ENCODE assay signal across 22 cellular contexts in the genomic region with DNA sequence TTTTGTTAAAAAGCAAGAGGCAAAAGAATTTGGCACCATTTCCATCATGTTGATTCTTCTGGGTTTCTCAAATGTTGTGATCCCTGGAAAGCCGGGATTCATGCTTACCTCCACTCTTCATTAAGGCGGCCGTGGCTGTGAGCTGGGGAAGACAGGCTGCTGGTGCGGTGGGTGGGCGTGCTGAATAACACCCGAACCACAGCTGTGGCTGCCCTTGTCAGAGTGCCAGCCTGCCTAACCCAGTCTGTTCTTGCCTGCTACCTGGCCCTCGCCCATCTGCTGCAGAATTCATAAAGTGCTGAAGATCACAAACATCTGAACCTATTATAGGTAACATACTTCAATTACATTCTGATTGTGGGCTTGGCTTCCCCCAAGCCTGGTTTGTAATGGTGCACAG.
DNase-seq lines count a peak whose midpoint lies in the region; ATAC-seq, FAIRE-seq and TF ChIP-seq lines count a peak whose summit lies in the region.
"Had no signal": no experiment of that assay in that cellular context is flagged by ENCODE, and none has a peak within 500 bp of the region (broad histone marks: within the 10 kb centered on the region; RNA-seq: fewer than 3 reads in every experiment).

No MANE protein-coding gene starts in this region.

- H3K4me3 ChIP-seq in OCI-LY3 (ENCODE audit: low read length): no peak overlapping the region
- no peak overlapping the region for H3K4me3 ChIP-seq in tibial nerve
- H3K4me3 ChIP-seq: prostate gland, thoracic aorta had no signal

- TF ChIP-seq EP300 in tibial nerve (IDR thresholded peaks at IDR 0.05): no peak

- H2AFZ ChIP-seq in OCI-LY3 (ENCODE audit: low read depth, low read length): peak overlapping the region; percentile 97; the same call in 1 of the 2 replicates

- H3K9me3 ChIP-seq in OCI-LY3 (ENCODE audit: insufficient read depth, low read length) (no peaks in the 10 kb centered on the region), tibial nerve (no peaks in the 10 kb centered on the region)
- H3K9me3 ChIP-seq: prostate gland, spleen, thoracic aorta had no signal

- H3K27me3 ChIP-seq in OCI-LY3 (ENCODE audit: low read depth, low read length) (no peaks in the 10 kb centered on the region), tibial nerve (no peaks in the 10 kb centered on the region)
- H3K27me3 ChIP-seq: spleen had no signal

- H3K4me2 ChIP-seq in OCI-LY3 (ENCODE audit: low read length): no peak overlapping the region

- H3K27ac Mint-ChIP-seq in activated T-cell treated with anti-CD3 and anti-CD28 coated beads, Interleukin-2, amount 50 U/mL, for 72 hours: peak overlapping the region; percentile 71
- H3K27ac Mint-ChIP-seq in natural killer cell treated with Interleukin-12 subunit alpha and Interleukin-12 subunit beta and Interleukin-15 and Interleukin-18, amount 100 ng/mL, for 72 hours: peak overlapping the region; percentile 34 to 86
- H3K27ac Mint-ChIP-seq: activated naive CD8-positive, alpha-beta T cell; CD14-positive monocyte had no signal

- no peak for DNase-seq in activated T-cell treated with anti-CD3 and anti-CD28 coated beads, Interleukin-2, amount 50 U/mL, for 72 hours
- no peak for DNase-seq in activated T-cell treated with anti-CD3 and anti-CD28 coated beads for 4 hours
- DNase-seq in natural killer cell treated with Interleukin-12 subunit alpha and Interleukin-12 subunit beta and Interleukin-15 and Interleukin-18, amount 100 ng/mL, for 72 hours (ENCODE audit: low spot score): no peak
- DNase-seq in tibial nerve (ENCODE audit: low spot score in 2 of 2): no peak
- no peak for DNase-seq in DMS153 (lab: John Stamatoyannopoulos, UW)
- no peak for DNase-seq in GM12891 (ENCODE audit: insufficient read length, low spot score)
- DNase-seq: activated CD4-positive, alpha-beta T cell treated with anti-CD3 and anti-CD28 coated beads, Interleukin-2, amount 50 U/mL, for 4 hours; activated T-cell treated with anti-CD3 and anti-CD28 coated beads, Interleukin-2, amount 50 U/mL, for 24 hours; brain microvascular endothelial cell; cortex of kidney; hippocampal formation; NCI-H1092; spleen had no signal

- H3K9ac ChIP-seq in OCI-LY3 (ENCODE audit: low read length): no peak overlapping the region

- TF ChIP-seq POLR2A in tibial nerve (IDR thresholded peaks at IDR 0.05) (no peak), GM12891 (IDR thresholded peaks at IDR 0.05; ENCODE audit: low read depth, low read length) (no peak)

- TF ChIP-seq CTCF in OCI-LY3 (IDR thresholded peaks at IDR 0.05; ENCODE audit: low read depth, low read length) (no peak), tibial nerve (IDR thresholded peaks at IDR 0.05) (no peak)

- H3K36me3 ChIP-seq in OCI-LY3 (replicated peaks; ENCODE audit: low read depth, low read length): no peaks in the 10 kb centered on the region
- no peaks in the 10 kb centered on the region for H3K36me3 ChIP-seq in tibial nerve
- H3K36me3 ChIP-seq: brain microvascular endothelial cell, prostate gland, spleen, thoracic aorta had no signal

- H3K27me3 Mint-ChIP-seq in activated T-cell treated with anti-CD3 and anti-CD28 coated beads, Interleukin-2, amount 50 U/mL, for 72 hours (ENCODE audit: low read depth): peaks cover 6% of the 10 kb centered on the region
- H3K27me3 Mint-ChIP-seq in natural killer cell treated with Interleukin-12 subunit alpha and Interleukin-12 subunit beta and Interleukin-15 and Interleukin-18, amount 100 ng/mL, for 72 hours: peaks cover 6 to 7% of the 10 kb centered on the region in 2 donors

- H3K79me2 ChIP-seq in OCI-LY3 (ENCODE audit: low read length): no peaks in the 10 kb centered on the region

- H3K4me3 Mint-ChIP-seq in activated T-cell treated with anti-CD3 and anti-CD28 coated beads, Interleukin-2, amount 50 U/mL, for 72 hours: peak overlapping the region in 1 of 2 donors; percentile 73
- H3K4me3 Mint-ChIP-seq in natural killer cell treated with Interleukin-12 subunit alpha and Interleukin-12 subunit beta and Interleukin-15 and Interleukin-18, amount 100 ng/mL, for 72 hours: peak overlapping the region; percentile 78

- no peaks in the 10 kb centered on the region for H4K20me1 ChIP-seq in OCI-LY3 (ENCODE audit: insufficient read depth, low read length)

- H3K27ac ChIP-seq in OCI-LY3 (ENCODE audit: low read length) (no peak overlapping the region), tibial nerve (no peak overlapping the region)
- H3K27ac ChIP-seq: brain microvascular endothelial cell, prostate gland, spleen, thoracic aorta, VCaP had no signal

- ATAC-seq in activated T-cell treated with anti-CD3 and anti-CD28 coated beads, Interleukin-2, amount 50 U/mL, for 72 hours (replicated peaks in 1 of 2): no peak
- peak; percentile 4 for ATAC-seq in HG03196 (IDR thresholded peaks at IDR 0.05; ENCODE audit: unreplicated experiment)
- peak; percentile 32 to 45 for ATAC-seq in natural killer cell treated with Interleukin-12 subunit alpha and Interleukin-12 subunit beta and Interleukin-15 and Interleukin-18, amount 100 ng/mL, for 72 hours
- ATAC-seq: HCT116, Right ventricle myocardium inferior had no signal

- WGBS in tibial nerve, 2 donors: 67 to 73% methylated on average over 7 of the region's 7 CpGs

- H3K4me1 Mint-ChIP-seq in activated T-cell treated with anti-CD3 and anti-CD28 coated beads, Interleukin-2, amount 50 U/mL, for 72 hours (ENCODE audit: low read depth): peaks cover 15% of the 10 kb centered on the region
- H3K4me1 Mint-ChIP-seq in natural killer cell treated with Interleukin-12 subunit alpha and Interleukin-12 subunit beta and Interleukin-15 and Interleukin-18, amount 100 ng/mL, for 72 hours (ENCODE audit: low read depth in 2 of 2): peaks cover 19% of the 10 kb centered on the region in 2 donors

- FAIRE-seq in GM12891 (lab: Jason Lieb, UNC): no peak

- H3K36me3 Mint-ChIP-seq in activated T-cell treated with anti-CD3 and anti-CD28 coated beads, Interleukin-2, amount 50 U/mL, for 72 hours (ENCODE audit: insufficient read depth in 2 of 2): no peaks in the 10 kb centered on the region
- H3K36me3 Mint-ChIP-seq in natural killer cell treated with Interleukin-12 subunit alpha and Interleukin-12 subunit beta and Interleukin-15 and Interleukin-18, amount 100 ng/mL, for 72 hours: no peaks in the 10 kb centered on the region
- H3K36me3 Mint-ChIP-seq: activated naive CD8-positive, alpha-beta T cell; CD14-positive monocyte had no signal

- H3K4me1 ChIP-seq in OCI-LY3 (ENCODE audit: low read length) (peaks cover 12% of the 10 kb centered on the region), tibial nerve (no peaks in the 10 kb centered on the region)
- H3K4me1 ChIP-seq: prostate gland had no signal

- H3K9me3 Mint-ChIP-seq in activated T-cell treated with anti-CD3 and anti-CD28 coated beads, Interleukin-2, amount 50 U/mL, for 72 hours: no peaks in the 10 kb centered on the region
- no peaks in the 10 kb centered on the region for H3K9me3 Mint-ChIP-seq in natural killer cell treated with Interleukin-12 subunit alpha and Interleukin-12 subunit beta and Interleukin-15 and Interleukin-18, amount 100 ng/mL, for 72 hours
- H3K9me3 Mint-ChIP-seq: activated T-cell treated with anti-CD3 and anti-CD28 coated beads, Interleukin-2, amount 50 U/mL, for 24 hours had no signal

TF ChIP-seq in GM12891, 5 proteins besides CTCF, POLR2A, EP300 and RAD21:
- no peak for TF ChIP-seq TAF1 (IDR thresholded peaks at IDR 0.05; ENCODE audit: low read depth, low read length)

Comparison
In these comparisons a context has a peak if more than half of its experiments do, and no peak if none do; other contexts are left out.
1. ATAC-seq: peak in HG03196 (single experiment) and natural killer cell treated with Interleukin-12 subunit alpha and Interleukin-12 subunit beta and Interleukin-15 and Interleukin-18, amount 100 ng/mL, for 72 hours (2 of 2); none in activated T-cell treated with anti-CD3 and anti-CD28 coated beads, Interleukin-2, amount 50 U/mL, for 72 hours (0 of 2).